Comparison of ENCODE assay signal across 2 cellular contexts in the genomic region with DNA sequence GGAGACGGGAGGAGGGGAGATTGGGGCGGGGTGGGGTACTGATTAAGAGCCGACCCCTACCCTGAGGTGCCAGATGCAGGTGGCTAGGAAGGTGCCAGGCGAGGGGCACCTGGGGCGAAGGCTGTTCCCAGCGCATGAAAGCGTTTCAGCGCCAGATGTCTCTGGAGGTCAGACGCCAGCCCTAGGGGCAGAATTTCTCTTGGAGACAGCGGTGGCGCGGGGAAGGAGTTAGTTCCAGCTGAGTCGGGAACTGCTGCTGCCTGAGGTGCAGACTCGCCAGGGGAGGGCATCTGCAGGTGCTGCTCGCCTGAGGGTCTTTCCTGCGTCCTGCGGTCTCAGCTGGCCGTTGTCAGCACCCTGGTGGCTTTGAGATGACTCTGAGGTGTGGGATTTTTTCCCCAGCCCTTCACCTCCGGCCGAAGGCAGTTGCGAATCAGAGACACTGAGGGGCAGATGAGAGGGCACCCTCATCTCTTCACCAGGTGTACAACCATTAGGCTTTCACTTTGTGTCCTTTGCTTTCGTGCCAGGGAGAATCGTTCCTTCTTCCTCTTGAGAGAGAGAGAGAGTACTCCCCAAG.
TF ChIP-seq lines count a peak whose summit lies in the region.

No MANE protein-coding gene starts in this region.

TF ChIP-seq in Ishikawa, 13 proteins besides CTCF, POLR2A, EP300 and RAD21:
- TF ChIP-seq TAF1 (IDR thresholded peaks at IDR 0.05; ENCODE audit: low read depth) (peak; percentile 28; the same call in 1 of the 2 replicates), FOXM1 (IDR thresholded peaks at IDR 0.05; ENCODE audit: borderline replicate concordance, low read depth) (no peak)

TF ChIP-seq in HepG2, 621 proteins besides CTCF, POLR2A, EP300 and RAD21 (continues in another document):
- TF ChIP-seq, protein P1, sequence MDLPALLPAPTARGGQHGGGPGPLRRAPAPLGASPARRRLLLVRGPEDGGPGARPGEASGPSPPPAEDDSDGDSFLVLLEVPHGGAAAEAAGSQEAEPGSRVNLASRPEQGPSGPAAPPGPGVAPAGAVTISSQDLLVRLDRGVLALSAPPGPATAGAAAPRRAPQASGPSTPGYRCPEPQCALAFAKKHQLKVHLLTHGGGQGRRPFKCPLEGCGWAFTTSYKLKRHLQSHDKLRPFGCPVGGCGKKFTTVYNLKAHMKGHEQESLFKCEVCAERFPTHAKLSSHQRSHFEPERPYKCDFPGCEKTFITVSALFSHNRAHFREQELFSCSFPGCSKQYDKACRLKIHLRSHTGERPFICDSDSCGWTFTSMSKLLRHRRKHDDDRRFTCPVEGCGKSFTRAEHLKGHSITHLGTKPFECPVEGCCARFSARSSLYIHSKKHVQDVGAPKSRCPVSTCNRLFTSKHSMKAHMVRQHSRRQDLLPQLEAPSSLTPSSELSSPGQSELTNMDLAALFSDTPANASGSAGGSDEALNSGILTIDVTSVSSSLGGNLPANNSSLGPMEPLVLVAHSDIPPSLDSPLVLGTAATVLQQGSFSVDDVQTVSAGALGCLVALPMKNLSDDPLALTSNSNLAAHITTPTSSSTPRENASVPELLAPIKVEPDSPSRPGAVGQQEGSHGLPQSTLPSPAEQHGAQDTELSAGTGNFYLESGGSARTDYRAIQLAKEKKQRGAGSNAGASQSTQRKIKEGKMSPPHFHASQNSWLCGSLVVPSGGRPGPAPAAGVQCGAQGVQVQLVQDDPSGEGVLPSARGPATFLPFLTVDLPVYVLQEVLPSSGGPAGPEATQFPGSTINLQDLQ (CRISPR knock-in tag; IDR thresholded peaks at IDR 0.05) = no peak
- TF ChIP-seq FOXK1 (CRISPR knock-in tag; IDR thresholded peaks at IDR 0.05; ENCODE audit: borderline replicate concordance, low read depth) (no peak), ZNF501 (CRISPR knock-in tag; IDR thresholded peaks at IDR 0.05) (no peak), JUNB (CRISPR knock-in tag; IDR thresholded peaks at IDR 0.05; ENCODE audit: borderline replicate concordance) (no peak), TARDBP (CRISPR knock-in tag; IDR thresholded peaks at IDR 0.05) (peak; percentile 14; the same call in 1 of the 2 replicates), NPAS2 (CRISPR knock-in tag; IDR thresholded peaks at IDR 0.05; ENCODE audit: borderline replicate concordance) (no peak), PAWR (CRISPR knock-in tag; IDR thresholded peaks at IDR 0.05; ENCODE audit: borderline replicate concordance) (no peak), ZNF234 (CRISPR knock-in tag; conservative IDR thresholded peaks at IDR 0.05) (no peak), PTBP1 (IDR thresholded peaks at IDR 0.05; ENCODE audit: low read depth, low read length, poor library complexity, severe bottlenecking) (no peak), KDM5B (CRISPR knock-in tag; IDR thresholded peaks at IDR 0.05; ENCODE audit: borderline replicate concordance) (no peak; the same call in 1 of the 2 replicates), HNF4G (IDR thresholded peaks at IDR 0.05; ENCODE audit: borderline replicate concordance, low read depth, low read length) (no peak), HNF4G (CRISPR knock-in tag; IDR thresholded peaks at IDR 0.05; ENCODE audit: borderline replicate concordance, low read depth) (no peak), ATF7 (IDR thresholded peaks at IDR 0.05) (no peak), ATF7 (CRISPR knock-in tag; IDR thresholded peaks at IDR 0.05) (no peak), EZH2 (conservative IDR thresholded peaks at IDR 0.05; ENCODE audit: low read depth, low read length) (no peak), KAT8 (CRISPR knock-in tag; IDR thresholded peaks at IDR 0.05) (peak; percentile 6; the same call in 1 of the 2 replicates)
- TF ChIP-seq, protein P2, sequence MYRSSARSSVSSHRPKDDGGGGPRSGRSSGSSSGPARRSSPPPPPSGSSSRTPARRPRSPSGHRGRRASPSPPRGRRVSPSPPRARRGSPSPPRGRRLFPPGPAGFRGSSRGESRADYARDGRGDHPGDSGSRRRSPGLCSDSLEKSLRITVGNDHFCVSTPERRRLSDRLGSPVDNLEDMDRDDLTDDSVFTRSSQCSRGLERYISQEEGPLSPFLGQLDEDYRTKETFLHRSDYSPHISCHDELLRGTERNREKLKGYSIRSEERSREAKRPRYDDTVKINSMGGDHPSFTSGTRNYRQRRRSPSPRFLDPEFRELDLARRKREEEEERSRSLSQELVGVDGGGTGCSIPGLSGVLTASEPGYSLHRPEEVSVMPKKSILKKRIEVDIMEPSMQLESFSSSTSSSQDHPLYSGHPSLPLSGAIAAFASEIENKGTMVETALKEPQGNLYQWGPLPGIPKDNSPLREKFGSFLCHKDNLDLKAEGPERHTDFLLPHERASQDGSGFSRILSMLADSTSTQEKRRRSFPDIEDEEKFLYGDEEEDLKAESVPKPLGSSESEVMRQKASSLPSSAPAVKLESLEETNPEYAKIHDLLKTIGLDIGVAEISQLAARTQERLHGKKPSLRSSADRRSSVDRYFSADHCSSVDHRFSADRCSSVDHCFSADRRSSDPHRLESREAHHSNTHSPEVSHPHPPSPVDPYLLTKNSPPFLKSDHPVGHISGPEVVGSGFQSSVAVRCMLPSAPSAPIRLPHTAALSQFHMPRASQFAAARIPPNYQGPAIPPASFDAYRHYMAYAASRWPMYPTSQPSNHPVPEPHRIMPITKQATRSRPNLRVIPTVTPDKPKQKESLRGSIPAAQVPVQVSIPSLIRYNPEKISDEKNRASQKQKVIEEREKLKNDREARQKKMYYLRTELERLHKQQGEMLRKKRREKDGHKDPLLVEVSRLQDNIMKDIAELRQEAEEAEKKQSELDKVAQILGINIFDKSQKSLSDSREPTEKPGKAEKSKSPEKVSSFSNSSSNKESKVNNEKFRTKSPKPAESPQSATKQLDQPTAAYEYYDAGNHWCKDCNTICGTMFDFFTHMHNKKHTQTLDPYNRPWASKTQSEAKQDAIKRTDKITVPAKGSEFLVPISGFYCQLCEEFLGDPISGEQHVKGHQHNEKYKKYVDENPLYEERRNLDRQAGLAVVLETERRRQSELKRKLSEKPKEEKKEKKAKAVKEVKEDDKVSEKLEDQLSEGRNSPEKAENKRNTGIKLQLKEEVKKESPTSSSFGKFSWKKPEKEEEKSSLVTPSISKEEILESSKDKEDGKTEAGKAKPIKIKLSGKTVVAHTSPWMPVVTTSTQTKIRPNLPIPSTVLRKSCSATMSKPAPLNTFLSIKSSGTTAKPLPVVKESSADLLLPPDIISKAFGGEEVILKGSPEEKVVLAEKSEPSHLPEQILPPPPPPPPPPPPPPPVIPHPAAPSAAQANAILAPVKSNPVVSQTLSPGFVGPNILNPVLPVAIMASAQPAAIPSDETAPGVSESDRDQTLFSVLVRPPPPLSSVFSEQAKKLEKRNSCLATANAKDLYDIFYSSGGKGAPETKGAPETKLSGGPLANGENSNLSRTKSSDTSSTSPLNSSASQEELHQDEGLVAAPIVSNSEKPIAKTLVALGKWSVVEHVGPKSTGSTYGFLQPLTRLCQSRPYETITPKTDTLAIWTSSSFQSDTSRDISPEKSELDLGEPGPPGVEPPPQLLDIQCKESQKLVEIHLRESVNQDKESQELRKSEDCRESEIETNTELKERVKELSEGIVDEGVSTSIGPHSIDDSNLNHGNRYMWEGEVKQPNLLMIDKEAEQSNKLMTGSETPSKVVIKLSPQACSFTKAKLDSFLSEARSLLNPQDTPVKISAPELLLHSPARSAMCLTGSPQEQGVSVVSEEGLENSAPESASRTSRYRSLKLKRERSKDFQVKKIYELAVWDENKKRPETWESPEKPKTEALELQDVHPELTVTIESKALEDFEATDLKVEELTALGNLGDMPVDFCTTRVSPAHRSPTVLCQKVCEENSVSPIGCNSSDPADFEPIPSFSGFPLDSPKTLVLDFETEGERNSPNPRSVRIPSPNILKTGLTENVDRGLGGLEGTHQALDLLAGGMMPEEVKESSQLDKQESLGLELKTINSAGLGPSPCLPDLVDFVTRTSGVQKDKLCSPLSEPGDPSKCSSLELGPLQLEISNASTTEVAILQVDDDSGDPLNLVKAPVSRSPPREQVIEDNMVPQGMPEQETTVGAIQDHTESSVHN (CRISPR knock-in tag; IDR thresholded peaks at IDR 0.05) = 0 out of 2 replicates have a peak, but pooled peaks have one; percentile 15
- TF ChIP-seq, protein P3, sequence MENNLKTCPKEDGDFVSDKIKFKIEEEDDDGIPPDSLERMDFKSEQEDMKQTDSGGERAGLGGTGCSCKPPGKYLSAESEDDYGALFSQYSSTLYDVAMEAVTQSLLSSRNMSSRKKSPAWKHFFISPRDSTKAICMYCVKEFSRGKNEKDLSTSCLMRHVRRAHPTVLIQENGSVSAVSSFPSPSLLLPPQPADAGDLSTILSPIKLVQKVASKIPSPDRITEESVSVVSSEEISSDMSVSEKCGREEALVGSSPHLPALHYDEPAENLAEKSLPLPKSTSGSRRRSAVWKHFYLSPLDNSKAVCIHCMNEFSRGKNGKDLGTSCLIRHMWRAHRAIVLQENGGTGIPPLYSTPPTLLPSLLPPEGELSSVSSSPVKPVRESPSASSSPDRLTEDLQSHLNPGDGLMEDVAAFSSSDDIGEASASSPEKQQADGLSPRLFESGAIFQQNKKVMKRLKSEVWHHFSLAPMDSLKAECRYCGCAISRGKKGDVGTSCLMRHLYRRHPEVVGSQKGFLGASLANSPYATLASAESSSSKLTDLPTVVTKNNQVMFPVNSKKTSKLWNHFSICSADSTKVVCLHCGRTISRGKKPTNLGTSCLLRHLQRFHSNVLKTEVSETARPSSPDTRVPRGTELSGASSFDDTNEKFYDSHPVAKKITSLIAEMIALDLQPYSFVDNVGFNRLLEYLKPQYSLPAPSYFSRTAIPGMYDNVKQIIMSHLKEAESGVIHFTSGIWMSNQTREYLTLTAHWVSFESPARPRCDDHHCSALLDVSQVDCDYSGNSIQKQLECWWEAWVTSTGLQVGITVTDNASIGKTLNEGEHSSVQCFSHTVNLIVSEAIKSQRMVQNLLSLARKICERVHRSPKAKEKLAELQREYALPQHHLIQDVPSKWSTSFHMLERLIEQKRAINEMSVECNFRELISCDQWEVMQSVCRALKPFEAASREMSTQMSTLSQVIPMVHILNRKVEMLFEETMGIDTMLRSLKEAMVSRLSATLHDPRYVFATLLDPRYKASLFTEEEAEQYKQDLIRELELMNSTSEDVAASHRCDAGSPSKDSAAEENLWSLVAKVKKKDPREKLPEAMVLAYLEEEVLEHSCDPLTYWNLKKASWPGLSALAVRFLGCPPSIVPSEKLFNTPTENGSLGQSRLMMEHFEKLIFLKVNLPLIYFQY (CRISPR knock-in tag; IDR thresholded peaks at IDR 0.05; ENCODE audit: borderline replicate concordance) = no peak
- TF ChIP-seq, protein P4, sequence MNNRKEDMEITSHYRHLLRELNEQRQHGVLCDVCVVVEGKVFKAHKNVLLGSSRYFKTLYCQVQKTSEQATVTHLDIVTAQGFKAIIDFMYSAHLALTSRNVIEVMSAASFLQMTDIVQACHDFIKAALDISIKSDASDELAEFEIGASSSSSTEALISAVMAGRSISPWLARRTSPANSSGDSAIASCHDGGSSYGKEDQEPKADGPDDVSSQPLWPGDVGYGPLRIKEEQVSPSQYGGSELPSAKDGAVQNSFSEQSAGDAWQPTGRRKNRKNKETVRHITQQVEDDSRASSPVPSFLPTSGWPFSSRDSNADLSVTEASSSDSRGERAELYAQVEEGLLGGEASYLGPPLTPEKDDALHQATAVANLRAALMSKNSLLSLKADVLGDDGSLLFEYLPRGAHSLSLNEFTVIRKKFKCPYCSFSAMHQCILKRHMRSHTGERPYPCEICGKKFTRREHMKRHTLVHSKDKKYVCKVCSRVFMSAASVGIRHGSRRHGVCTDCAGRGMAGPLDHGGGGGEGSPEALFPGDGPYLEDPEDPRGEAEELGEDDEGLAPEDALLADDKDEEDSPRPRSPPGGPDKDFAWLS (CRISPR knock-in tag; IDR thresholded peaks at IDR 0.05; ENCODE audit: borderline replicate concordance) = no peak
- TF ChIP-seq, protein P5, sequence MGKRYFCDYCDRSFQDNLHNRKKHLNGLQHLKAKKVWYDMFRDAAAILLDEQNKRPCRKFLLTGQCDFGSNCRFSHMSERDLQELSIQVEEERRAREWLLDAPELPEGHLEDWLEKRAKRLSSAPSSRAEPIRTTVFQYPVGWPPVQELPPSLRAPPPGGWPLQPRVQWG (CRISPR knock-in tag; IDR thresholded peaks at IDR 0.05; ENCODE audit: borderline replicate concordance, low read depth) = no peak
- TF ChIP-seq, protein P6, sequence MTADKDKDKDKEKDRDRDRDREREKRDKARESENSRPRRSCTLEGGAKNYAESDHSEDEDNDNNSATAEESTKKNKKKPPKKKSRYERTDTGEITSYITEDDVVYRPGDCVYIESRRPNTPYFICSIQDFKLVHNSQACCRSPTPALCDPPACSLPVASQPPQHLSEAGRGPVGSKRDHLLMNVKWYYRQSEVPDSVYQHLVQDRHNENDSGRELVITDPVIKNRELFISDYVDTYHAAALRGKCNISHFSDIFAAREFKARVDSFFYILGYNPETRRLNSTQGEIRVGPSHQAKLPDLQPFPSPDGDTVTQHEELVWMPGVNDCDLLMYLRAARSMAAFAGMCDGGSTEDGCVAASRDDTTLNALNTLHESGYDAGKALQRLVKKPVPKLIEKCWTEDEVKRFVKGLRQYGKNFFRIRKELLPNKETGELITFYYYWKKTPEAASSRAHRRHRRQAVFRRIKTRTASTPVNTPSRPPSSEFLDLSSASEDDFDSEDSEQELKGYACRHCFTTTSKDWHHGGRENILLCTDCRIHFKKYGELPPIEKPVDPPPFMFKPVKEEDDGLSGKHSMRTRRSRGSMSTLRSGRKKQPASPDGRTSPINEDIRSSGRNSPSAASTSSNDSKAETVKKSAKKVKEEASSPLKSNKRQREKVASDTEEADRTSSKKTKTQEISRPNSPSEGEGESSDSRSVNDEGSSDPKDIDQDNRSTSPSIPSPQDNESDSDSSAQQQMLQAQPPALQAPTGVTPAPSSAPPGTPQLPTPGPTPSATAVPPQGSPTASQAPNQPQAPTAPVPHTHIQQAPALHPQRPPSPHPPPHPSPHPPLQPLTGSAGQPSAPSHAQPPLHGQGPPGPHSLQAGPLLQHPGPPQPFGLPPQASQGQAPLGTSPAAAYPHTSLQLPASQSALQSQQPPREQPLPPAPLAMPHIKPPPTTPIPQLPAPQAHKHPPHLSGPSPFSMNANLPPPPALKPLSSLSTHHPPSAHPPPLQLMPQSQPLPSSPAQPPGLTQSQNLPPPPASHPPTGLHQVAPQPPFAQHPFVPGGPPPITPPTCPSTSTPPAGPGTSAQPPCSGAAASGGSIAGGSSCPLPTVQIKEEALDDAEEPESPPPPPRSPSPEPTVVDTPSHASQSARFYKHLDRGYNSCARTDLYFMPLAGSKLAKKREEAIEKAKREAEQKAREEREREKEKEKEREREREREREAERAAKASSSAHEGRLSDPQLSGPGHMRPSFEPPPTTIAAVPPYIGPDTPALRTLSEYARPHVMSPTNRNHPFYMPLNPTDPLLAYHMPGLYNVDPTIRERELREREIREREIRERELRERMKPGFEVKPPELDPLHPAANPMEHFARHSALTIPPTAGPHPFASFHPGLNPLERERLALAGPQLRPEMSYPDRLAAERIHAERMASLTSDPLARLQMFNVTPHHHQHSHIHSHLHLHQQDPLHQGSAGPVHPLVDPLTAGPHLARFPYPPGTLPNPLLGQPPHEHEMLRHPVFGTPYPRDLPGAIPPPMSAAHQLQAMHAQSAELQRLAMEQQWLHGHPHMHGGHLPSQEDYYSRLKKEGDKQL (CRISPR knock-in tag; IDR thresholded peaks at IDR 0.05; ENCODE audit: low read depth) = no peak
- TF ChIP-seq, protein P7, sequence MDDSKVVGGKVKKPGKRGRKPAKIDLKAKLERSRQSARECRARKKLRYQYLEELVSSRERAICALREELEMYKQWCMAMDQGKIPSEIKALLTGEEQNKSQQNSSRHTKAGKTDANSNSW (CRISPR knock-in tag; IDR thresholded peaks at IDR 0.05; ENCODE audit: borderline replicate concordance) = no peak
